Comparison of ENCODE assay signal across 8 cellular contexts in the genomic region with DNA sequence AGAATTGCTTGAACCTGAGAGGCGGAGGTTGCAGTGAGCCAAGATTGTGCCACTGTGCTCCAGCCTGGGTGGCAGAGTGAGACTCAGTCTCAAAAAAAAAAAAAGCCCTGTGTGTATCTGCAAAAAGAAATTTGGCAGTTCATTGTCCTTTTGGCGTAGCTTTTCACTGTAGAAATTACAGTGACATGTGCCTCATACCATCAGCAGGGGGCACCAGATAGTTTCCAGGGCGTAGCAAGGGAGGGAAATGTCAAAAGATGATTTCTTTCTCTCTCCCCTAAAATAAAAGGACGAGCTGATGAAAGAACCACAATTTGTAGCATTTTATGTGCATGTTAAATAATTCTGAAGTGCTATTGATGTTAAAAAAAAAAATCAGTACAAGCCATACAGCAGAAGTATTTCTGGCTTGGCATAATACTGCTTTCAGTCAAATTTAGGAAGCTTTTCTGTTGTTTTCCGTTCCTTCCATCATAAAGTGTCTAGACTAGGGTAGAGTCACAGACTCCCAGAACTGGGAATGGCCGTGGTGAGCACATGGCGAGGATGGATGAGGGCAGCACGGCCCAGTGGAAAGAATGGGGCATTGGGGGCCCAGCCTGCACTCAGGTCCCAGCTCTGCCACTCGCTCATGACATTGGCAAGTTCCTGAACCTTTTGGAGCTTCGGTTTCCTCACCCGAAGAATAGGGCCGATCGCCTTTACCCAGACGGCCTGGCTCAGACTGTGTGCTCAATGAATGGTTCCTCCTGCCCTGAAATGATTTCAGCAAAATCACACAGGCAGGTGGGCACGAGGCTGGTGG. TPM values are rescaled to one million over a fixed set of nuclear protein-coding genes. Genes with fewer than 3 reads are reported as not detected.
DNase-seq lines count a peak whose midpoint lies in the region; ATAC-seq and TF ChIP-seq lines count a peak whose summit lies in the region.

No MANE protein-coding gene starts in this region.

- intact Hi-C loops in Caco-2 (cut with micrococcal nuclease; ENCODE audit: unreplicated experiment): loop anchor here (1.0 to 5.0 kb wide), 4 partner anchors 275 to 584 kb away; partner anchors contain the start of gene TIMM22

- H3K4me1 ChIP-seq in Caco-2: peaks cover 6% of the 10 kb centered on the region; the same call in 1 of the 2 replicates
- H3K4me1 ChIP-seq in gastroesophageal sphincter: peaks cover 0 to 25% (median 8%) of the 10 kb centered on the region in 3 donors

- TF ChIP-seq CTCF in Caco-2 (IDR thresholded peaks at IDR 0.05; ENCODE audit: insufficient read depth in 1 of 2, low read depth in 1 of 2, low read length in 1 of 2, severe bottlenecking in 1 of 2, unreplicated experiment in 1 of 2) (peak; percentile 79 to 85), gastroesophageal sphincter (IDR thresholded peaks at IDR 0.05) (peak in 3 of 4 experiments; percentile 76 to 85 (median 80))

- TF ChIP-seq POLR2A in gastroesophageal sphincter (IDR thresholded peaks at IDR 0.05): no peak

- no peaks in the 10 kb centered on the region for H3K9me3 Mint-ChIP-seq in Caco-2 (ENCODE audit: unreplicated experiment)

- no TSS peak for BruUV-seq in Caco-2 (replicated peaks; lab: Mats Ljungman, UMichigan)

- H3K9me3 ChIP-seq in Caco-2 (no peaks in the 10 kb centered on the region), gastroesophageal sphincter (no peaks in the 10 kb centered on the region)

- peaks cover 10% of the 10 kb centered on the region for H3K4me1 Mint-ChIP-seq in Caco-2 (ENCODE audit: low read depth, unreplicated experiment)

- no peak overlapping the region for H3K27ac Mint-ChIP-seq in Caco-2 (ENCODE audit: unreplicated experiment)

- H3K36me3 Mint-ChIP-seq in Caco-2 (ENCODE audit: insufficient read depth, unreplicated experiment): peaks cover 10% of the 10 kb centered on the region

- CTCF ChIA-PET in Caco-2 (lab: Charles Lee): interaction anchor here (0.5 to 1.6 kb wide), 21 partner anchors 10 to 644 kb away, joined by 3 to 54 read pairs (median 4); partner anchors contain the start of genes NXN and TIMM22

- peak overlapping the region in 2 of 4 donors; percentile 36 for H3K27ac ChIP-seq in gastroesophageal sphincter

- no peaks in the 10 kb centered on the region for H3K36me3 ChIP-seq in Caco-2 (ENCODE audit: control insufficient read depth, insufficient read depth, low read length)
- H3K36me3 ChIP-seq in gastroesophageal sphincter: peaks cover 0 to 20% of the 10 kb centered on the region in 2 donors

- 30 to 37% methylated on average over 6 to 8 of the region's 15 CpGs for WGBS in gastroesophageal sphincter (ENCODE audit: low coverage in 1 of 2), 2 donors

- no peak overlapping the region for H3K4me3 Mint-ChIP-seq in Caco-2 (ENCODE audit: unreplicated experiment)

- H3K27me3 Mint-ChIP-seq in Caco-2 (ENCODE audit: insufficient read depth, unreplicated experiment): no peaks in the 10 kb centered on the region

- POLR2A ChIA-PET in Caco-2 (lab: Charles Lee): interaction anchor here (1.1 kb wide), 1 partner anchor 568 kb away, joined by 8 read pairs; the partner anchor contains the start of gene NXN

- TF ChIP-seq EP300 in gastroesophageal sphincter (IDR thresholded peaks at IDR 0.05): no peak

- peak in 1 of 2 experiments; percentile 68 for DNase-seq in Caco-2
- DNase-seq in HPDE6-E6E7 (ENCODE audit: extremely low spot score): peak; percentile 32
- DNase-seq in RKO (ENCODE audit: low spot score): peak; percentile 67
- peak; percentile 87 for DNase-seq in activated effector memory CD4-positive, alpha-beta T cell treated with anti-CD3 and anti-CD28 coated beads, Interleukin-2, amount 50 U/mL, for 16 hours
- DNase-seq in renal cortical epithelial cell (ENCODE audit: low read depth): peak; percentile 46

- H3K27me3 ChIP-seq in Caco-2 (replicated peaks; ENCODE audit: control insufficient read depth, insufficient read depth, low read length): no peaks in the 10 kb centered on the region
- H3K27me3 ChIP-seq in gastroesophageal sphincter: peaks cover 1% of the 10 kb centered on the region

- H3K4me3 ChIP-seq in Caco-2 (ENCODE audit: low read depth, low read length) (no peak overlapping the region), gastroesophageal sphincter (no peak overlapping the region)

- ATAC-seq in gastroesophageal sphincter (no peak), HG03442 (IDR thresholded peaks at IDR 0.05; ENCODE audit: unreplicated experiment) (no peak), HG03159 (IDR thresholded peaks at IDR 0.05; ENCODE audit: unreplicated experiment) (no peak)

RNA-seq across cellular contexts. Expression of gene RFLNB, which starts 33.3 kb away (rescaled TPM):
- total RNA-seq in Caco-2 (2022): 1.5 and 1.7 TPM in 2 replicates
- total RNA-seq in gastroesophageal sphincter: 10 to 100 TPM; 12.9 to 30.5 (median 21.5) TPM
- total RNA-seq in renal cortical epithelial cell: 21.7 and 35.1 TPM in 2 replicates

RNA-seq across cellular contexts. Expression of gene RPH3AL, which starts 59.8 kb away (rescaled TPM):
- 36.0 and 37.0 TPM in 2 replicates for total RNA-seq in Caco-2 (2022)
- total RNA-seq in gastroesophageal sphincter: 10 to 100 TPM in 3 of 4 donors, 1 to 10 TPM in 1; 8.6 to 21.0 (median 17.4) TPM
- total RNA-seq in renal cortical epithelial cell: 12.9 and 40.5 TPM in 2 replicates
